ENCODE assay signal across 19 cellular contexts in genomic region chr6:151548201-151548600, GRCh38. TPM values are rescaled to one million over a fixed set of nuclear protein-coding genes. Genes with fewer than 3 reads are reported as not detected.
A peak's percentile ranks its signal among the peaks of the same experiment; 100 is the strongest.
DNase-seq lines count a peak whose midpoint lies in the region; ATAC-seq and TF ChIP-seq lines count a peak whose summit lies in the region.
"Had no signal": no experiment of that assay in that cellular context is flagged by ENCODE, and none has a peak within 500 bp of the region (broad histone marks: within the 10 kb centered on the region; RNA-seq: fewer than 3 reads in every experiment).

No MANE protein-coding gene starts in this region.

- intact Hi-C loops in right lobe of liver (cut with DNase I) = no loop called here

- no peak overlapping the region for H3K9ac ChIP-seq in Loucy (ENCODE audit: low read depth, low read length, poor library complexity, severe bottlenecking)

- H3K36me3 ChIP-seq in Loucy (ENCODE audit: insufficient read depth, low read length) = no peaks in the 10 kb centered on the region
- H3K36me3 ChIP-seq in right lobe of liver = no peaks in the 10 kb centered on the region

- no peak for DNase-seq in left lobe of liver (ENCODE audit: low spot score)
- DNase-seq in right lobe of liver = no peak
- DNase-seq in GM19240 (ENCODE audit: insufficient read length, low spot score) = no peak
- DNase-seq in activated gamma-delta T cell treated with Interleukin-2 at 50 U/mL for 16 hours = no peak
- DNase-seq in activated CD4-positive, alpha-beta T cell treated with anti-CD3 and anti-CD28 coated beads, Interleukin-2, amount 50 U/mL, for 48 hours = no peak
- DNase-seq: C1 segment of cervical spinal cord; Calu3; CD4-positive, alpha-beta memory T cell; COR-L47; DMS53; DMS79 treated with DMSO at 0.1 percent for 48 hours; GF-D8; GOT3; H7; HCEC 1CT had no signal

- H3K27me3 ChIP-seq in Loucy (ENCODE audit: insufficient read depth, low read length, poor library complexity, severe bottlenecking) = no peaks in the 10 kb centered on the region
- no peaks in the 10 kb centered on the region for H3K27me3 ChIP-seq in right lobe of liver

- H3K9me3 ChIP-seq in Loucy (ENCODE audit: insufficient read depth, low read depth, low read length) (peaks cover 21% of the 10 kb centered on the region), right lobe of liver (no peaks in the 10 kb centered on the region)

- peaks cover 15% of the 10 kb centered on the region for H3F3A ChIP-seq in Loucy (ENCODE audit: low read depth)

- H3K4me3 ChIP-seq in Loucy (ENCODE audit: low read length, poor library complexity, severe bottlenecking) (no peak overlapping the region), right lobe of liver (no peak overlapping the region)

- H3K27ac ChIP-seq in right lobe of liver = no peak overlapping the region

- H4K20me1 ChIP-seq in Loucy (ENCODE audit: insufficient read depth, low read length, poor library complexity, severe bottlenecking) = no peaks in the 10 kb centered on the region

- no peaks in the 10 kb centered on the region for H3K79me2 ChIP-seq in Loucy (ENCODE audit: insufficient read depth, low read length)

- peaks cover 22% of the 10 kb centered on the region for H3K4me1 ChIP-seq in Loucy (ENCODE audit: insufficient read depth, low read length, poor library complexity, severe bottlenecking)
- peaks cover 0 to 14% (median 6%) of the 10 kb centered on the region in 4 donors for H3K4me1 ChIP-seq in right lobe of liver

- 28% methylated on average over 5 of the region's 5 CpGs for WGBS in right lobe of liver (ENCODE audit: insufficient coverage, low coverage, low lambda C conversion rate, missing lambda C conversion rate)

- TF ChIP-seq POLR2A in right lobe of liver (IDR thresholded peaks at IDR 0.05) = no peak

- ATAC-seq in left lobe of liver (peak; percentile 90), right lobe of liver (peak; percentile 78 to 87 (median 82))

- H2AFZ ChIP-seq in Loucy (ENCODE audit: low read length) = no peak overlapping the region

- TF ChIP-seq CTCF in Loucy (conservative IDR thresholded peaks at IDR 0.05; ENCODE audit: low read length) (peak; percentile 19; the same call in 1 of the 2 replicates), right lobe of liver (IDR thresholded peaks at IDR 0.05) (peak in 3 of 4 donors; percentile 37 to 43 (median 37))

- H3K4me2 ChIP-seq in Loucy (ENCODE audit: low read depth, low read length, poor library complexity, severe bottlenecking) = no peak overlapping the region

- H3K9me2 ChIP-seq in Loucy (replicated peaks; ENCODE audit: low read depth, low read length) = no peaks in the 10 kb centered on the region

RNA-seq across cellular contexts. Expression of gene CCDC170, which starts 54.4 kb away (rescaled TPM):
- 0.45 TPM for total RNA-seq in left lobe of liver
- total RNA-seq in right lobe of liver = under 1 TPM; 0.31 to 0.93 (median 0.55) TPM
- total RNA-seq: A172, Daoy, G401 had no signal
